19 cellular contexts compared by ENCODE assay signal in genomic region chr4:109067509-109068205, GRCh38.
A peak's percentile ranks its signal among the peaks of the same experiment; 100 is the strongest.
DNase-seq lines count a peak whose midpoint lies in the region; ATAC-seq lines count a peak whose summit lies in the region.
"Had no signal": no experiment of that assay in that cellular context is flagged by ENCODE, and none has a peak within 500 bp of the region (broad histone marks: within the 10 kb centered on the region; RNA-seq: fewer than 3 reads in every experiment).

No MANE protein-coding gene starts in this region.

- no peaks in the 10 kb centered on the region for H3K9me3 ChIP-seq in adipocyte (ENCODE audit: control insufficient read depth, low read length)
- H3K9me3 ChIP-seq: mucosa of descending colon, stomach had no signal

- no peaks in the 10 kb centered on the region for H3K27me3 ChIP-seq in adipocyte (replicated peaks; ENCODE audit: control insufficient read depth, insufficient read depth, low read length)
- H3K27me3 ChIP-seq: stomach had no signal

- no peak overlapping the region for H3K9ac ChIP-seq in adipocyte (ENCODE audit: low read length)
- H3K9ac ChIP-seq: parathyroid adenoma had no signal

- peaks cover 26% of the 10 kb centered on the region for H3K4me1 ChIP-seq in adipocyte (ENCODE audit: control insufficient read depth, insufficient read depth, low read length)
- H3K4me1 ChIP-seq: parathyroid adenoma, stomach had no signal

- H3K36me3 ChIP-seq in adipocyte (ENCODE audit: control insufficient read depth, insufficient read depth, low read length, severe bottlenecking), result no peaks in the 10 kb centered on the region
- H3K36me3 ChIP-seq: stomach had no signal

- H3K4me3 ChIP-seq in adipocyte (ENCODE audit: low read length), result peak overlapping the region; percentile 54
- H3K4me3 ChIP-seq: mucosa of descending colon, stomach had no signal

- intact Hi-C loops in sciatic nerve (cut with DNase I), result loop anchor here (5.0 kb wide), 1 partner anchor 635 kb away; no protein-coding TSS in a partner anchor

- peak; percentile 77 for ATAC-seq in sciatic nerve
- ATAC-seq in HG03457 (IDR thresholded peaks at IDR 0.05; ENCODE audit: unreplicated experiment), result no peak
- ATAC-seq in HG03442 (IDR thresholded peaks at IDR 0.05; ENCODE audit: unreplicated experiment), result no peak
- ATAC-seq: mucosa of descending colon had no signal

- peak; percentile 9 for DNase-seq in EH (ENCODE audit: low read depth)
- peak; percentile 57 for DNase-seq in adipocyte (ENCODE audit: low read depth)
- DNase-seq in fibroblast of the conjunctiva (ENCODE audit: low read depth), result peak; percentile 64
- peak; percentile 61 for DNase-seq in sciatic nerve (ENCODE audit: low spot score)
- no peak for DNase-seq in NCI-H2227 (lab: John Stamatoyannopoulos, UW; ENCODE audit: unreplicated experiment)
- no peak for DNase-seq in NCI-H774 (lab: John Stamatoyannopoulos, UW)
- DNase-seq: activated CD4-positive, alpha-beta T cell treated with anti-CD3 and anti-CD28 coated beads for 4 hours; activated naive CD4-positive, alpha-beta T cell treated with Interleukin-2 at 50 U/mL for 16 hours; Calu3; central memory CD4-positive, alpha-beta T cell; glutamatergic neuron; KBM-7; mucosa of descending colon; NCI-H1105 treated with DMSO at 0.1 percent for 48 hours; stomach; T-helper 9 cell had no signal

Comparison
In these comparisons a context has a peak if more than half of its experiments do, and no peak if none do; other contexts are left out.
1. DNase-seq: peak in EH (single experiment), adipocyte (single experiment), fibroblast of the conjunctiva (single experiment) and sciatic nerve (single experiment); none in NCI-H2227 (single experiment) and NCI-H774 (single experiment).